21 cellular contexts compared by ENCODE assay signal in the genomic region with DNA sequence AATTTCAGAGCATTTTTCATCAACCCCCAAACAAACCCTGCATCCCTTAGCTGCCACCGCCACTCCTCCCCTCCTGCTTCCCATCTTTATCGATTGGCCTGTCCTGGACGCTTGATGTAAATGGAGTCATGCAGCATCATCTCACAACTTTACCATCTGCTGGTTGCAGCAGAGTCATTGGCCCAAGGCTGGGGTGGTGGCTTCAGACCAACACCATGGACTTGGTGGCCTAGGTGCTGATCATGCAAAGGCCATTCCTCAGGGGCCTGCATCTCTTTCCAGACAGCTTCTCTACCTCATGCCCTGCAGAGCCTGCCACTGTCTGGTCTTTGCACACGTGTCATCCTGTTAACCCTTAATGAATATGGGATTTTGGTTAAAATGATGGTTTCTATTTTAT.
DNase-seq lines count a peak whose midpoint lies in the region; ATAC-seq, FAIRE-seq and TF ChIP-seq lines count a peak whose summit lies in the region.
"Had no signal": no experiment of that assay in that cellular context is flagged by ENCODE, and none has a peak within 500 bp of the region (broad histone marks: within the 10 kb centered on the region; RNA-seq: fewer than 3 reads in every experiment).

No MANE protein-coding gene starts in this region.

- no peaks in the 10 kb centered on the region for H3K36me3 ChIP-seq in mammary epithelial cell (ENCODE audit: insufficient read depth, low read length)
- no peaks in the 10 kb centered on the region for H3K36me3 ChIP-seq in effector memory CD4-positive, alpha-beta T cell (ENCODE audit: control insufficient read depth, insufficient read depth, low read length)
- H3K36me3 ChIP-seq: lower lobe of right lung, MG63, right lobe of liver, suprapubic skin had no signal

- TF ChIP-seq POLR2A in H54 (IDR thresholded peaks at IDR 0.05; ENCODE audit: low read depth, low read length) = no peak

- CTCF ChIA-PET in MCF 10A (lab: Yijun Ruan, JAX) (no interaction called here), mammary epithelial cell (lab: Charles Lee; ENCODE audit: low non-redundant PET) (no interaction called here)

- intact Hi-C loops in MCF 10A (cut with micrococcal nuclease) (no loop called here), mammary epithelial cell (cut with micrococcal nuclease) (no loop called here)

- H2AFZ ChIP-seq in mammary epithelial cell (ENCODE audit: low read depth, low read length) = no peak overlapping the region

- in situ Hi-C loops in mammary epithelial cell (cut with MboI; ENCODE audit: low sequenced_read_pairs in 2 of 2) = no loop called here

- DNase-seq in MCF 10A (ENCODE audit: unreplicated experiment) (no peak), mammary epithelial cell (no peak), T-helper 17 cell (no peak), substantia nigra (lab: John Stamatoyannopoulos, UW) (no peak), H54 (ENCODE audit: insufficient read length, low spot score) (no peak), iPS-NIHi11 (ENCODE audit: low spot score) (no peak)
- DNase-seq in effector memory CD4-positive, alpha-beta T cell = no peak
- DNase-seq: ACHN; activated CD4-positive, alpha-beta T cell treated with anti-CD3 and anti-CD28 coated beads for 4 hours; activated naive CD4-positive, alpha-beta T cell treated with Interleukin-2 at 50 U/mL for 16 hours; DMS79 treated with DMSO at 0.1 percent for 48 hours; lower lobe of right lung; MG63; NCI-H1436; NCI-H526 had no signal

- 98% methylated on average over 4 of the region's 4 CpGs for WGBS in mammary epithelial cell (ENCODE audit: low coverage, missing lambda C conversion rate)

- H3K36me3 Mint-ChIP-seq in MCF 10A (ENCODE audit: insufficient read depth, unreplicated experiment) = peaks cover 18% of the 10 kb centered on the region
- H3K36me3 Mint-ChIP-seq in T-helper 17 cell (ENCODE audit: low read depth) = no peaks in the 10 kb centered on the region

- peaks cover 17% of the 10 kb centered on the region for H3K4me1 Mint-ChIP-seq in MCF 10A (ENCODE audit: insufficient read depth, unreplicated experiment)
- peaks cover 70% of the 10 kb centered on the region for H3K4me1 Mint-ChIP-seq in T-helper 17 cell

- dilution Hi-C loops in mammary epithelial cell (cut with HindIII; ENCODE audit: low sequenced_read_pairs) = no loop called here

- H3K4me3 Mint-ChIP-seq in MCF 10A (ENCODE audit: unreplicated experiment) (no peak overlapping the region), T-helper 17 cell (peak overlapping the region; percentile 67)

- BruUV-seq in MCF 10A (replicated peaks; lab: Mats Ljungman, UMichigan) (no TSS peak), mammary epithelial cell (replicated peaks; lab: Mats Ljungman, UMichigan) (no TSS peak)

- no peak overlapping the region for H3K4me3 ChIP-seq in mammary epithelial cell (replicated peaks in 1 of 3; ENCODE audit: insufficient read depth in 1 of 3, low read depth in 2 of 3, low read length in 3 of 3)
- H3K4me3 ChIP-seq in effector memory CD4-positive, alpha-beta T cell (ENCODE audit: insufficient read depth, low read depth, low read length, poor library complexity, severe bottlenecking) = no peak overlapping the region
- H3K4me3 ChIP-seq: lower lobe of right lung, MG63, right lobe of liver, suprapubic skin had no signal

- no peak overlapping the region for H3K4me2 ChIP-seq in mammary epithelial cell (ENCODE audit: insufficient read depth, low read depth, low read length)

- ATAC-seq in T-helper 17 cell = no peak
- no peak for ATAC-seq in GM18858 (IDR thresholded peaks at IDR 0.05; ENCODE audit: unreplicated experiment)
- ATAC-seq: lower lobe of right lung, right lobe of liver had no signal

- POLR2A ChIA-PET in MCF 10A (lab: Yijun Ruan, JAX) = no interaction called here

- FAIRE-seq in H54 (lab: Jason Lieb, UNC) = no peak
- FAIRE-seq: astrocyte, colon, endometrium had no signal

- no peaks in the 10 kb centered on the region for H3K27me3 ChIP-seq in mammary epithelial cell (ENCODE audit: insufficient read depth, low read length)
- no peaks in the 10 kb centered on the region for H3K27me3 ChIP-seq in effector memory CD4-positive, alpha-beta T cell (replicated peaks; ENCODE audit: control insufficient read depth, insufficient read depth, low read length, poor library complexity, severe bottlenecking)
- H3K27me3 ChIP-seq: MG63, right lobe of liver, suprapubic skin had no signal

- TF ChIP-seq CTCF in MCF 10A (IDR thresholded peaks at IDR 0.05; ENCODE audit: unreplicated experiment) = no peak
- no peak for TF ChIP-seq CTCF in mammary epithelial cell (conservative IDR thresholded peaks at IDR 0.05 in 1 of 2, IDR thresholded peaks at IDR 0.05 in 1 of 2; ENCODE audit: extremely low read depth in 1 of 2, insufficient read depth in 1 of 2, low read depth in 1 of 2, low read length in 2 of 2)

- no peaks in the 10 kb centered on the region for H3K9me3 Mint-ChIP-seq in MCF 10A (ENCODE audit: unreplicated experiment)

- H3K9ac ChIP-seq in mammary epithelial cell (ENCODE audit: insufficient read depth, low read length) = no peak overlapping the region

- H3K27me3 Mint-ChIP-seq in MCF 10A (ENCODE audit: insufficient read depth, unreplicated experiment) = no peaks in the 10 kb centered on the region
- no peaks in the 10 kb centered on the region for H3K27me3 Mint-ChIP-seq in T-helper 17 cell

- H3K9me3 ChIP-seq in mammary epithelial cell (replicated peaks; ENCODE audit: insufficient read depth, low read length) (no peaks in the 10 kb centered on the region), T-helper 17 cell (ENCODE audit: control insufficient read depth, low read length, poor library complexity, severe bottlenecking) (no peaks in the 10 kb centered on the region)
- H3K9me3 ChIP-seq in effector memory CD4-positive, alpha-beta T cell (ENCODE audit: control insufficient read depth, low read length) = no peaks in the 10 kb centered on the region
- H3K9me3 ChIP-seq: lower lobe of right lung, MG63, right lobe of liver, suprapubic skin had no signal

- H3K79me2 ChIP-seq in mammary epithelial cell (ENCODE audit: insufficient read depth, low read length) = peaks cover 98% of the 10 kb centered on the region

- H4K20me1 ChIP-seq in mammary epithelial cell (ENCODE audit: insufficient read depth, low read length) = no peaks in the 10 kb centered on the region

- peak overlapping the region; percentile 57 for H3K27ac Mint-ChIP-seq in MCF 10A (ENCODE audit: low read depth, unreplicated experiment)
- peak overlapping the region; percentile 95 for H3K27ac Mint-ChIP-seq in T-helper 17 cell

- peaks cover 44% of the 10 kb centered on the region for H3K4me1 ChIP-seq in mammary epithelial cell (ENCODE audit: insufficient read depth, low read length)
- H3K4me1 ChIP-seq in effector memory CD4-positive, alpha-beta T cell (ENCODE audit: control insufficient read depth, insufficient read depth, low read length, poor library complexity, severe bottlenecking) = peaks cover 69% of the 10 kb centered on the region

- no peak overlapping the region for H3K27ac ChIP-seq in mammary epithelial cell (ENCODE audit: insufficient read depth, low read depth, low read length)
- H3K27ac ChIP-seq in effector memory CD4-positive, alpha-beta T cell (ENCODE audit: insufficient read depth, low read length, poor library complexity, severe bottlenecking) = peak overlapping the region; percentile 14
- H3K27ac ChIP-seq in substantia nigra (ENCODE audit: low read depth, low read length, poor library complexity, severe bottlenecking) = peak overlapping the region; percentile 46
- H3K27ac ChIP-seq: lower lobe of right lung, right lobe of liver had no signal
